ENCODE assay signal across 1 cellular context in the genomic region with DNA sequence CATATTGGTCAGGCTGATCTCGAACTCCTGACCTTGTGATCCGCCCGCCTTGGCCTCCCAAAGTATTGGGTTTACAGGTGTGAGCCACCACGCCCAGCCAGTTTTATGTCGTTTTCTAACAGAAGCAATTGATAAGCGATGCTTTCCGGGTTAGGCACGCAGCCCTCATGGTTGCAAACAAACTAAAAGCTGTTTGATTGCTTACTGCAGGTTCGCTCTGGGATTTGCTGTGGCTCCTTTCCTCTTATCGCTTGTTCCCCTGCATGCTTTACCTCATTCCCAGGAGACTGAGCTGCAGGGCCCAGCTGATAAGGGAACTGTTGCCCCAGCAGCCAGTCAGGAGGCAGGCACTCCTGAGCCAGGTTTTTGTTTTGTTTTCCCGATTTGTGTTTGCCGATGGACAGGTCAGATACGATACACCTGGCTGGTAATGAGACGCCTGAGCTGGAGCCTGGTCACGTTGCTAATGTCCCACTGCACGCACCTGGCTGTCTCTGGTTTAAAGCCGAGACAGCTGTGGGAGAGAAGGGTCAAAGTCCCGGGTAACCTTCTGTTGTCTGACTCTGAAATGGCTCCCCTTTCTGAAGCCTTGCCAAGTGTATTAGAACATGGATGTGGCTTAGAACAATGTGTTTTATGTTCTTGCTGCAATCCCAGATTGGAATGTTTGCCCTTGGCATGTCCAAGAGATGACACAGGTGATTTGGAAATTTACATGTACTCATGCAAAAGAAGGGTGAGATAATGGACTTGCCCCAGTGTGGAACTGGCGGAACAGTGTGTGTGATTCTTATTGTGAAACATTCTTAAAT.
TF ChIP-seq lines count a peak whose summit lies in the region.

No MANE protein-coding gene starts in this region.

TF ChIP-seq in HepG2, 621 proteins besides CTCF, POLR2A, EP300 and RAD21 (continued from another document):
- TF ChIP-seq, protein P1, sequence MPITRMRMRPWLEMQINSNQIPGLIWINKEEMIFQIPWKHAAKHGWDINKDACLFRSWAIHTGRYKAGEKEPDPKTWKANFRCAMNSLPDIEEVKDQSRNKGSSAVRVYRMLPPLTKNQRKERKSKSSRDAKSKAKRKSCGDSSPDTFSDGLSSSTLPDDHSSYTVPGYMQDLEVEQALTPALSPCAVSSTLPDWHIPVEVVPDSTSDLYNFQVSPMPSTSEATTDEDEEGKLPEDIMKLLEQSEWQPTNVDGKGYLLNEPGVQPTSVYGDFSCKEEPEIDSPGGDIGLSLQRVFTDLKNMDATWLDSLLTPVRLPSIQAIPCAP (CRISPR knock-in tag; IDR thresholded peaks at IDR 0.05; ENCODE audit: low read depth): peak; percentile 42; the same call in 1 of the 2 replicates
- TF ChIP-seq, protein P2, sequence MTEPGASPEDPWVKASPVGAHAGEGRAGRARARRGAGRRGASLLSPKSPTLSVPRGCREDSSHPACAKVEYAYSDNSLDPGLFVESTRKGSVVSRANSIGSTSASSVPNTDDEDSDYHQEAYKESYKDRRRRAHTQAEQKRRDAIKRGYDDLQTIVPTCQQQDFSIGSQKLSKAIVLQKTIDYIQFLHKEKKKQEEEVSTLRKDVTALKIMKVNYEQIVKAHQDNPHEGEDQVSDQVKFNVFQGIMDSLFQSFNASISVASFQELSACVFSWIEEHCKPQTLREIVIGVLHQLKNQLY (CRISPR knock-in tag; IDR thresholded peaks at IDR 0.05): peak; percentile 91
- TF ChIP-seq, protein P3, sequence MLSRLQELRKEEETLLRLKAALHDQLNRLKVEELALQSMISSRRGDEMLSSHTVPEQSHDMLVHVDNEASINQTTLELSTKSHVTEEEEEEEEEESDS (CRISPR knock-in tag; IDR thresholded peaks at IDR 0.05; ENCODE audit: borderline replicate concordance): peak; percentile 86; the same call in 1 of the 2 replicates
- TF ChIP-seq, protein P4, sequence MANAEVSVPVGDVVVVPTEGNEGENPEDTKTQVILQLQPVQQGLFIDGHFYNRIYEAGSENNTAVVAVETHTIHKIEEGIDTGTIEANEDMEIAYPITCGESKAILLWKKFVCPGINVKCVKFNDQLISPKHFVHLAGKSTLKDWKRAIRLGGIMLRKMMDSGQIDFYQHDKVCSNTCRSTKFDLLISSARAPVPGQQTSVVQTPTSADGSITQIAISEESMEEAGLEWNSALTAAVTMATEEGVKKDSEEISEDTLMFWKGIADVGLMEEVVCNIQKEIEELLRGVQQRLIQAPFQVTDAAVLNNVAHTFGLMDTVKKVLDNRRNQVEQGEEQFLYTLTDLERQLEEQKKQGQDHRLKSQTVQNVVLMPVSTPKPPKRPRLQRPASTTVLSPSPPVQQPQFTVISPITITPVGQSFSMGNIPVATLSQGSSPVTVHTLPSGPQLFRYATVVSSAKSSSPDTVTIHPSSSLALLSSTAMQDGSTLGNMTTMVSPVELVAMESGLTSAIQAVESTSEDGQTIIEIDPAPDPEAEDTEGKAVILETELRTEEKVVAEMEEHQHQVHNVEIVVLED (CRISPR knock-in tag; IDR thresholded peaks at IDR 0.05; ENCODE audit: borderline replicate concordance): peak; percentile 71; the same call in 1 of the 2 replicates
- TF ChIP-seq ZNF589 (CRISPR knock-in tag; conservative IDR thresholded peaks at IDR 0.05): peak; percentile 95; the same call in 1 of the 2 replicates
- TF ChIP-seq ZNF354B (CRISPR knock-in tag; IDR thresholded peaks at IDR 0.05): peak; percentile 57; the same call in 1 of the 2 replicates
- TF ChIP-seq, protein P5, sequence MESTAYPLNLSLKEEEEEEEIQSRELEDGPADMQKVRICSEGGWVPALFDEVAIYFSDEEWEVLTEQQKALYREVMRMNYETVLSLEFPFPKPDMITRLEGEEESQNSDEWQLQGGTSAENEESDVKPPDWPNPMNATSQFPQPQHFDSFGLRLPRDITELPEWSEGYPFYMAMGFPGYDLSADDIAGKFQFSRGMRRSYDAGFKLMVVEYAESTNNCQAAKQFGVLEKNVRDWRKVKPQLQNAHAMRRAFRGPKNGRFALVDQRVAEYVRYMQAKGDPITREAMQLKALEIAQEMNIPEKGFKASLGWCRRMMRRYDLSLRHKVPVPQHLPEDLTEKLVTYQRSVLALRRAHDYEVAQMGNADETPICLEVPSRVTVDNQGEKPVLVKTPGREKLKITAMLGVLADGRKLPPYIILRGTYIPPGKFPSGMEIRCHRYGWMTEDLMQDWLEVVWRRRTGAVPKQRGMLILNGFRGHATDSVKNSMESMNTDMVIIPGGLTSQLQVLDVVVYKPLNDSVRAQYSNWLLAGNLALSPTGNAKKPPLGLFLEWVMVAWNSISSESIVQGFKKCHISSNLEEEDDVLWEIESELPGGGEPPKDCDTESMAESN (CRISPR knock-in tag; conservative IDR thresholded peaks at IDR 0.05): peak; percentile 98
- TF ChIP-seq SNRNP70 (IDR thresholded peaks at IDR 0.05; ENCODE audit: low read depth, low read length): no peak
- TF ChIP-seq ADNP (CRISPR knock-in tag; IDR thresholded peaks at IDR 0.05): peak; percentile 85
- TF ChIP-seq YY1 (IDR thresholded peaks at IDR 0.05; ENCODE audit: insufficient read depth, insufficient replicate concordance, low read depth, low read length): peak; percentile 85
- peak; percentile 96 for TF ChIP-seq ISL2 (CRISPR knock-in tag; IDR thresholded peaks at IDR 0.05)
- TF ChIP-seq MZF1 (CRISPR knock-in tag; IDR thresholded peaks at IDR 0.05; ENCODE audit: borderline replicate concordance): 0 out of 2 replicates have a peak, but pooled peaks have one; percentile 19
- TF ChIP-seq, protein P6, sequence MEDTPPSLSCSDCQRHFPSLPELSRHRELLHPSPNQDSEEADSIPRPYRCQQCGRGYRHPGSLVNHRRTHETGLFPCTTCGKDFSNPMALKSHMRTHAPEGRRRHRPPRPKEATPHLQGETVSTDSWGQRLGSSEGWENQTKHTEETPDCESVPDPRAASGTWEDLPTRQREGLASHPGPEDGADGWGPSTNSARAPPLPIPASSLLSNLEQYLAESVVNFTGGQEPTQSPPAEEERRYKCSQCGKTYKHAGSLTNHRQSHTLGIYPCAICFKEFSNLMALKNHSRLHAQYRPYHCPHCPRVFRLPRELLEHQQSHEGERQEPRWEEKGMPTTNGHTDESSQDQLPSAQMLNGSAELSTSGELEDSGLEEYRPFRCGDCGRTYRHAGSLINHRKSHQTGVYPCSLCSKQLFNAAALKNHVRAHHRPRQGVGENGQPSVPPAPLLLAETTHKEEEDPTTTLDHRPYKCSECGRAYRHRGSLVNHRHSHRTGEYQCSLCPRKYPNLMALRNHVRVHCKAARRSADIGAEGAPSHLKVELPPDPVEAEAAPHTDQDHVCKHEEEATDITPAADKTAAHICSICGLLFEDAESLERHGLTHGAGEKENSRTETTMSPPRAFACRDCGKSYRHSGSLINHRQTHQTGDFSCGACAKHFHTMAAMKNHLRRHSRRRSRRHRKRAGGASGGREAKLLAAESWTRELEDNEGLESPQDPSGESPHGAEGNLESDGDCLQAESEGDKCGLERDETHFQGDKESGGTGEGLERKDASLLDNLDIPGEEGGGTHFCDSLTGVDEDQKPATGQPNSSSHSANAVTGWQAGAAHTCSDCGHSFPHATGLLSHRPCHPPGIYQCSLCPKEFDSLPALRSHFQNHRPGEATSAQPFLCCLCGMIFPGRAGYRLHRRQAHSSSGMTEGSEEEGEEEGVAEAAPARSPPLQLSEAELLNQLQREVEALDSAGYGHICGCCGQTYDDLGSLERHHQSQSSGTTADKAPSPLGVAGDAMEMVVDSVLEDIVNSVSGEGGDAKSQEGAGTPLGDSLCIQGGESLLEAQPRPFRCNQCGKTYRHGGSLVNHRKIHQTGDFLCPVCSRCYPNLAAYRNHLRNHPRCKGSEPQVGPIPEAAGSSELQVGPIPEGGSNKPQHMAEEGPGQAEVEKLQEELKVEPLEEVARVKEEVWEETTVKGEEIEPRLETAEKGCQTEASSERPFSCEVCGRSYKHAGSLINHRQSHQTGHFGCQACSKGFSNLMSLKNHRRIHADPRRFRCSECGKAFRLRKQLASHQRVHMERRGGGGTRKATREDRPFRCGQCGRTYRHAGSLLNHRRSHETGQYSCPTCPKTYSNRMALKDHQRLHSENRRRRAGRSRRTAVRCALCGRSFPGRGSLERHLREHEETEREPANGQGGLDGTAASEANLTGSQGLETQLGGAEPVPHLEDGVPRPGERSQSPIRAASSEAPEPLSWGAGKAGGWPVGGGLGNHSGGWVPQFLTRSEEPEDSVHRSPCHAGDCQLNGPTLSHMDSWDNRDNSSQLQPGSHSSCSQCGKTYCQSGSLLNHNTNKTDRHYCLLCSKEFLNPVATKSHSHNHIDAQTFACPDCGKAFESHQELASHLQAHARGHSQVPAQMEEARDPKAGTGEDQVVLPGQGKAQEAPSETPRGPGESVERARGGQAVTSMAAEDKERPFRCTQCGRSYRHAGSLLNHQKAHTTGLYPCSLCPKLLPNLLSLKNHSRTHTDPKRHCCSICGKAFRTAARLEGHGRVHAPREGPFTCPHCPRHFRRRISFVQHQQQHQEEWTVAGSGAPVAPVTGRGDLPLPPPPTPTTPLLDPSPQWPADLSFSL (CRISPR knock-in tag; IDR thresholded peaks at IDR 0.05): no peak
- TF ChIP-seq, protein P7, sequence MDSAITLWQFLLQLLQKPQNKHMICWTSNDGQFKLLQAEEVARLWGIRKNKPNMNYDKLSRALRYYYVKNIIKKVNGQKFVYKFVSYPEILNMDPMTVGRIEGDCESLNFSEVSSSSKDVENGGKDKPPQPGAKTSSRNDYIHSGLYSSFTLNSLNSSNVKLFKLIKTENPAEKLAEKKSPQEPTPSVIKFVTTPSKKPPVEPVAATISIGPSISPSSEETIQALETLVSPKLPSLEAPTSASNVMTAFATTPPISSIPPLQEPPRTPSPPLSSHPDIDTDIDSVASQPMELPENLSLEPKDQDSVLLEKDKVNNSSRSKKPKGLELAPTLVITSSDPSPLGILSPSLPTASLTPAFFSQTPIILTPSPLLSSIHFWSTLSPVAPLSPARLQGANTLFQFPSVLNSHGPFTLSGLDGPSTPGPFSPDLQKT (CRISPR knock-in tag; IDR thresholded peaks at IDR 0.05; ENCODE audit: borderline replicate concordance): no peak
